In genomic region chr2:120865656-120866055, GRCh38 we compare ENCODE assay signal across 28 cellular contexts.
A peak's percentile ranks its signal among the peaks of the same experiment; 100 is the strongest.
DNase-seq lines count a peak whose midpoint lies in the region; ATAC-seq, FAIRE-seq and TF ChIP-seq lines count a peak whose summit lies in the region.
"Had no signal": no experiment of that assay in that cellular context is flagged by ENCODE, and none has a peak within 500 bp of the region (broad histone marks: within the 10 kb centered on the region; RNA-seq: fewer than 3 reads in every experiment).

No MANE protein-coding gene starts in this region.

- H3K27me3 ChIP-seq in left ventricle myocardium inferior (ENCODE audit: low read depth) (peaks cover 41% of the 10 kb centered on the region), H1 (replicated peaks in 1 of 4; ENCODE audit: control insufficient read depth in 3 of 4, extremely low read depth in 1 of 4, insufficient read depth in 3 of 4, low read length in 3 of 4) (peaks cover 0 to 4% (median 0%) of the 10 kb centered on the region in 4 experiments; a peak in 1 of 7 replicates), osteoblast (ENCODE audit: insufficient read depth, low read length) (no peaks in the 10 kb centered on the region), aorta (ENCODE audit: control insufficient read depth in 1 of 2, insufficient read depth in 2 of 2, low read length in 1 of 2) (no peaks in the 10 kb centered on the region)
- H3K27me3 ChIP-seq in CD8-positive, alpha-beta T cell (ENCODE audit: insufficient read depth, low read length), result peaks cover 2% of the 10 kb centered on the region
- H3K27me3 ChIP-seq: BE2C had no signal

- TF ChIP-seq CTCF in left ventricle myocardium inferior (IDR thresholded peaks at IDR 0.05; ENCODE audit: borderline replicate concordance) (no peak), H1 (IDR thresholded peaks at IDR 0.05; ENCODE audit: control extremely low read depth in 1 of 3, insufficient read depth in 1 of 3, low read depth in 1 of 3, low read length in 3 of 3) (no peak), osteoblast (IDR thresholded peaks at IDR 0.05; ENCODE audit: extremely low read depth, low read depth, low read length) (no peak)
- no peak for TF ChIP-seq CTCF in CD8-positive, alpha-beta T cell (IDR thresholded peaks at IDR 0.05)

- no peak for TF ChIP-seq RAD21 in H1 (IDR thresholded peaks at IDR 0.05 in 1 of 2, conservative IDR thresholded peaks at IDR 0.05 in 1 of 2; ENCODE audit: low read depth in 2 of 2, low read length in 2 of 2)

- H3K4me2 ChIP-seq in H1 (ENCODE audit: insufficient read depth in 1 of 2, low read depth in 2 of 2, low read length in 2 of 2) (no peak overlapping the region), osteoblast (ENCODE audit: insufficient read depth, low read length) (no peak overlapping the region)
- H3K4me2 ChIP-seq: KMS-11 had no signal

- H3K14ac ChIP-seq in H1 (ENCODE audit: insufficient read length), result no peak overlapping the region

- no peaks in the 10 kb centered on the region for H3K23me2 ChIP-seq in H1 (ENCODE audit: low read depth, low read length)

- no peak overlapping the region for H3K4me3 Mint-ChIP-seq in activated T-cell treated with anti-CD3 and anti-CD28 coated beads, Interleukin-2, amount 50 U/mL, for 4 hours
- no peak overlapping the region for H3K4me3 Mint-ChIP-seq in CD8-positive, alpha-beta T cell
- H3K4me3 Mint-ChIP-seq: CD14-positive monocyte, H9, IgD-negative memory B cell had no signal

- no peak overlapping the region for H3K27ac ChIP-seq in left ventricle myocardium inferior (replicated peaks)
- peak overlapping the region; percentile 19; the same call in 1 of the 2 replicates for H3K27ac ChIP-seq in H1 (ENCODE audit: low read depth, low read length)
- peak overlapping the region; percentile 54 for H3K27ac ChIP-seq in osteoblast (ENCODE audit: low read depth, low read length)
- no peak overlapping the region for H3K27ac ChIP-seq in aorta (ENCODE audit: low read depth in 1 of 2, low read length in 2 of 2)
- no peak overlapping the region for H3K27ac ChIP-seq in CD8-positive, alpha-beta T cell (ENCODE audit: low read depth, low read length)
- H3K27ac ChIP-seq: KMS-11, RWPE1, SK-N-MC had no signal

- no peaks in the 10 kb centered on the region for H3K9me3 Mint-ChIP-seq in activated T-cell treated with anti-CD3 and anti-CD28 coated beads, Interleukin-2, amount 50 U/mL, for 4 hours
- H3K9me3 Mint-ChIP-seq in CD8-positive, alpha-beta T cell, result no peaks in the 10 kb centered on the region
- H3K9me3 Mint-ChIP-seq: H9, IgD-negative memory B cell had no signal

- H3K56ac ChIP-seq in H1 (replicated peaks; ENCODE audit: insufficient read length, low read depth, low read length), result no peak overlapping the region

- POLR2A ChIA-PET in H1 (lab: Charles Lee; ENCODE audit: partially characterized antibody), result interaction anchor here (1.4 kb wide), 1 partner anchor 8 kb away, joined by 3 read pairs; no protein-coding TSS in a partner anchor
- POLR2A ChIA-PET in CD8-positive, alpha-beta T cell (lab: Charles Lee), result no interaction called here

- no peak overlapping the region for H3K23ac ChIP-seq in H1 (ENCODE audit: insufficient read length)

- H4K5ac ChIP-seq in H1 (ENCODE audit: insufficient read length, low read depth, low read length), result no peak overlapping the region

- H3K9ac ChIP-seq in H1 (replicated peaks in 1 of 4; ENCODE audit: extremely low read depth in 1 of 4, low read depth in 3 of 4, low read length in 3 of 4), result no peak overlapping the region
- H3K9ac ChIP-seq: KMS-11 had no signal

- no peaks in the 10 kb centered on the region for H3K36me3 ChIP-seq in left ventricle myocardium inferior
- no peaks in the 10 kb centered on the region for H3K36me3 ChIP-seq in H1 (ENCODE audit: control insufficient read depth in 2 of 4, insufficient read depth in 4 of 4, low read length in 3 of 4)
- H3K36me3 ChIP-seq in osteoblast (ENCODE audit: insufficient read depth, low read length), result peaks cover 3% of the 10 kb centered on the region
- no peaks in the 10 kb centered on the region for H3K36me3 ChIP-seq in aorta (ENCODE audit: control insufficient read depth in 1 of 2, insufficient read depth in 2 of 2, low read length in 1 of 2)
- no peaks in the 10 kb centered on the region for H3K36me3 ChIP-seq in CD8-positive, alpha-beta T cell (ENCODE audit: insufficient read depth, low read length)
- H3K36me3 ChIP-seq: BE2C had no signal

- no peak for FAIRE-seq in H1 (lab: Jason Lieb, UNC)
- FAIRE-seq: D721Med, GM18507 had no signal

- no peak overlapping the region for H3K4me3 ChIP-seq in left ventricle myocardium inferior
- no peak overlapping the region for H3K4me3 ChIP-seq in H1 (ENCODE audit: extremely low read depth in 1 of 4, insufficient read depth in 2 of 4, low read depth in 3 of 4, low read length in 4 of 4)
- H3K4me3 ChIP-seq in osteoblast (ENCODE audit: insufficient read depth, low read length), result no peak overlapping the region
- H3K4me3 ChIP-seq in aorta (ENCODE audit: low read length in 2 of 2), result no peak overlapping the region
- no peak overlapping the region for H3K4me3 ChIP-seq in CD8-positive, alpha-beta T cell (ENCODE audit: low read depth, low read length)
- H3K4me3 ChIP-seq: SK-N-MC had no signal

- peaks cover 0 to 46% of the 10 kb centered on the region in 2 experiments; a peak in 2 of 4 replicates for H3K79me2 ChIP-seq in H1 (ENCODE audit: control insufficient read depth in 1 of 2, insufficient read depth in 2 of 2, low read length in 2 of 2)
- peaks cover 56% of the 10 kb centered on the region for H3K79me2 ChIP-seq in osteoblast (ENCODE audit: insufficient read depth, low read length)

- ATAC-seq in Right ventricle myocardium inferior (no peak), aorta (ENCODE audit: low FRiP score) (no peak), HG03342 (IDR thresholded peaks at IDR 0.05; ENCODE audit: unreplicated experiment) (no peak)
- ATAC-seq in activated T-cell treated with anti-CD3 and anti-CD28 coated beads, Interleukin-2, amount 50 U/mL, for 4 hours, result no peak
- ATAC-seq in CD8-positive, alpha-beta T cell, result no peak

- H3K27me3 Mint-ChIP-seq in activated T-cell treated with anti-CD3 and anti-CD28 coated beads, Interleukin-2, amount 50 U/mL, for 4 hours (ENCODE audit: low read depth), result peaks cover 34% of the 10 kb centered on the region
- H3K27me3 Mint-ChIP-seq in CD8-positive, alpha-beta T cell (ENCODE audit: low read depth), result peaks cover 27% of the 10 kb centered on the region

- no peak overlapping the region for H4K91ac ChIP-seq in H1 (replicated peaks; ENCODE audit: insufficient read length, low read length)

- H2BK5ac ChIP-seq in H1 (ENCODE audit: low read depth, low read length), result no peak overlapping the region

- no peak overlapping the region for H2AK5ac ChIP-seq in H1 (ENCODE audit: low read depth, low read length)

- no peaks in the 10 kb centered on the region for H3K4me1 Mint-ChIP-seq in activated T-cell treated with anti-CD3 and anti-CD28 coated beads, Interleukin-2, amount 50 U/mL, for 4 hours (ENCODE audit: low read depth)
- H3K4me1 Mint-ChIP-seq in CD8-positive, alpha-beta T cell (ENCODE audit: low read depth), result peaks cover 2% of the 10 kb centered on the region
- H3K4me1 Mint-ChIP-seq: CD14-positive monocyte, IgD-negative memory B cell had no signal

- TF ChIP-seq EP300 in H1 (IDR thresholded peaks at IDR 0.05; ENCODE audit: borderline replicate concordance in 1 of 2, low read depth in 2 of 2, low read length in 2 of 2), result no peak

- no peak overlapping the region for H2BK120ac ChIP-seq in H1 (replicated peaks; ENCODE audit: low read depth, low read length)

- WGBS in H1 (ENCODE audit: extremely low coverage in 1 of 2, insufficient coverage in 1 of 2, insufficient read length in 1 of 2, insufficient replicate concordance in 2 of 2, low coverage in 1 of 2, low lambda C conversion rate in 2 of 2, missing lambda C conversion rate in 1 of 2), 2 experiments, result 88% methylated on average over 8 of the region's 8 CpGs; no CpG with 5 or more reads in 1 of the 2 experiments
- WGBS in aorta, 2 donors, result 96 to 97% methylated on average over 8 of the region's 8 CpGs

- H4K8ac ChIP-seq in H1 (ENCODE audit: extremely low read depth, insufficient read depth, low read length), result no peak overlapping the region

- H2BK20ac ChIP-seq in H1 (ENCODE audit: low read length), result no peak overlapping the region

- H3K9me3 ChIP-seq in left ventricle myocardium inferior (replicated peaks) (no peaks in the 10 kb centered on the region), H1 (ENCODE audit: insufficient read depth in 2 of 2, low read depth in 1 of 2, low read length in 1 of 2) (no peaks in the 10 kb centered on the region), osteoblast (ENCODE audit: low read depth, low read length) (no peaks in the 10 kb centered on the region), aorta (ENCODE audit: control insufficient read depth, low read length) (no peaks in the 10 kb centered on the region)
- H3K9me3 ChIP-seq in CD8-positive, alpha-beta T cell (ENCODE audit: low read length), result no peaks in the 10 kb centered on the region
- H3K9me3 ChIP-seq: BE2C had no signal

- CTCF ChIA-PET in H1 (lab: Charles Lee; ENCODE audit: partially characterized antibody), result interaction anchor here (0.8 to 17.5 kb wide), 8 partner anchors 8 to 170 kb away, joined by 3 to 158 read pairs (median 6); no protein-coding TSS in a partner anchor
- CTCF ChIA-PET in CD8-positive, alpha-beta T cell (lab: Charles Lee), result no interaction called here

- no peak overlapping the region; the same call in 1 of the 2 replicates for H2BK12ac ChIP-seq in H1 (ENCODE audit: low read depth, low read length)

- H4K20me1 ChIP-seq in H1 (replicated peaks in 1 of 2; ENCODE audit: control insufficient read depth in 1 of 2, insufficient read depth in 2 of 2, low read length in 2 of 2) (peaks cover 35 to 37% of the 10 kb centered on the region in 2 experiments), osteoblast (ENCODE audit: insufficient read depth, low read length) (peaks cover 21% of the 10 kb centered on the region)

- H3K18ac ChIP-seq in H1 (ENCODE audit: extremely low read depth, low read length), result no peak overlapping the region

- no peaks in the 10 kb centered on the region for H3K36me3 Mint-ChIP-seq in activated T-cell treated with anti-CD3 and anti-CD28 coated beads, Interleukin-2, amount 50 U/mL, for 4 hours (ENCODE audit: insufficient read depth)
- H3K36me3 Mint-ChIP-seq in CD8-positive, alpha-beta T cell, result no peaks in the 10 kb centered on the region
- H3K36me3 Mint-ChIP-seq: CD14-positive monocyte, IgD-negative memory B cell had no signal

- no peak overlapping the region for H2BK15ac ChIP-seq in H1 (ENCODE audit: low read length)

- H3K4ac ChIP-seq in H1 (replicated peaks; ENCODE audit: insufficient read length, low read depth, low read length), result no peak overlapping the region

- intact Hi-C loops in Right ventricle myocardium inferior (cut with DNase I) (no loop called here), left ventricle myocardium inferior (cut with micrococcal nuclease) (no loop called here), aorta (cut with DNase I) (loop anchor here (5.0 kb wide), 1 partner anchor 47 kb away; no protein-coding TSS in a partner anchor)
- intact Hi-C loops in CD8-positive, alpha-beta T cell (cut with DNase I, micrococcal nuclease), result no loop called here

- H3K79me1 ChIP-seq in H1 (ENCODE audit: low read depth, low read length), result peaks cover 24% of the 10 kb centered on the region

- H3K27ac Mint-ChIP-seq in CD8-positive, alpha-beta T cell, result no peak overlapping the region
- H3K27ac Mint-ChIP-seq: CD14-positive monocyte, H9, IgD-negative memory B cell had no signal

- H2AFZ ChIP-seq in H1 (ENCODE audit: low read length) (no peak overlapping the region), osteoblast (ENCODE audit: low read length) (no peak overlapping the region)

- no peak for TF ChIP-seq POLR2A in H1 (IDR thresholded peaks at IDR 0.05; ENCODE audit: control extremely low read depth in 1 of 2, low read depth in 2 of 2, low read length in 2 of 2)

- DNase-seq in Right ventricle myocardium inferior (ENCODE audit: missing footprints) (peak; percentile 13), left ventricle myocardium inferior (no peak), H1 (ENCODE audit: low read depth in 1 of 2, low spot score in 2 of 2) (no peak), osteoblast (ENCODE audit: insufficient read length, low spot score, missing footprints) (no peak), aorta (peak; percentile 33 to 69)
- no peak for DNase-seq in activated T-cell treated with anti-CD3 and anti-CD28 coated beads, Interleukin-2, amount 50 U/mL, for 4 hours
- no peak for DNase-seq in CD8-positive, alpha-beta T cell
- DNase-seq: 8988T; ACHN; BE2C; H9; MM.1S; NCI-H1417; NCI-H1694; NCI-H2029 treated with DMSO at 0.1 percent for 48 hours; NCI-H446 treated with DMSO at 0.1 percent for 48 hours; NCI-H526; NCI-H82; NK-92 treated with Interleukin-12 subunit alpha and Interleukin-12 subunit beta, amount 100 ng/mL, for 24 hours; SIG-M5 had no signal

- H3K4me1 ChIP-seq in left ventricle myocardium inferior (peaks cover 21% of the 10 kb centered on the region), H1 (replicated peaks in 1 of 4; ENCODE audit: control insufficient read depth in 3 of 4, insufficient read depth in 4 of 4, low read length in 3 of 4) (peaks cover 14 to 49% (median 26%) of the 10 kb centered on the region in 4 experiments), osteoblast (ENCODE audit: insufficient read depth, low read length) (peaks cover 62% of the 10 kb centered on the region), aorta (ENCODE audit: control insufficient read depth in 1 of 2, insufficient read depth in 2 of 2, low read length in 2 of 2) (no peaks in the 10 kb centered on the region)
- no peaks in the 10 kb centered on the region for H3K4me1 ChIP-seq in CD8-positive, alpha-beta T cell (ENCODE audit: insufficient read depth, low read length)
- H3K4me1 ChIP-seq: BE2C had no signal

Comparison
In these comparisons a context has a peak if more than half of its experiments do, and no peak if none do; other contexts are left out.
1. DNase-seq: peak in Right ventricle myocardium inferior (single experiment) and aorta (2 of 2); none in left ventricle myocardium inferior (single experiment), H1 (0 of 2), osteoblast (single experiment), activated T-cell treated with anti-CD3 and anti-CD28 coated beads, Interleukin-2, amount 50 U/mL, for 4 hours (single experiment) and CD8-positive, alpha-beta T cell (0 of 7).
2. H3K27ac ChIP-seq: peak in H1 (single experiment) and osteoblast (single experiment); none in left ventricle myocardium inferior (single experiment), aorta (0 of 2) and CD8-positive, alpha-beta T cell (single experiment).
3. intact Hi-C loops: an anchor here in aorta (5.0 kb wide); none called in Right ventricle myocardium inferior, left ventricle myocardium inferior and CD8-positive, alpha-beta T cell.